In the genomic region with DNA sequence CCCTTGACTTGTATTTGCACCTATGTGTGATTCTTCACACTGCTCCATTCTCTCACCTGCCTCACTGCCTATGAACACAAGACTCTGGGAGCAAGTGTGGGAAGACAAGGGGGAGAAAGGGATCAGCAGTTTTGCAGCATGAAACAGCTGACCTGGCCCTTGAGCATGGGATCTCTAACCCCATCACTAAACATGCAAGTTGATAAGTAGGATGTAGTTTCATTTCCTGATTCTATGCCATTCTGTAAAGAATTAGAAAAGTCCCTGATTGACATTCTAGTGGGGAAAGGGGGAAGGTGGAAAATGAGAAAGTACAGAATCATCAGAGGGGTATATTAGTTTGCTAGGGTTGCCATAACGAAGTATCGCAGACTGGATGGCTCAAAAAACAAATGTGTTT, we compare ENCODE assay signal across 18 cellular contexts. TPM values are rescaled to one million over a fixed set of nuclear protein-coding genes. Genes with fewer than 3 reads are reported as not detected.
DNase-seq lines count a peak whose midpoint lies in the region; ATAC-seq and TF ChIP-seq lines count a peak whose summit lies in the region.
"Had no signal": no experiment of that assay in that cellular context is flagged by ENCODE, and none has a peak within 500 bp of the region (broad histone marks: within the 10 kb centered on the region; RNA-seq: fewer than 3 reads in every experiment).

No MANE protein-coding gene starts in this region.

- H3K79me1 ChIP-seq in IMR-90 (ENCODE audit: low read depth in 1 of 2, low read length in 2 of 2) (no peaks in the 10 kb centered on the region), mesendoderm (ENCODE audit: low read length) (no peaks in the 10 kb centered on the region)

- peak overlapping the region; percentile 31 for H4K91ac ChIP-seq in IMR-90 (ENCODE audit: insufficient read depth, low read depth, low read length)

- no peak overlapping the region for H3K4me2 ChIP-seq in IMR-90 (ENCODE audit: low read depth, low read length)
- H3K4me2 ChIP-seq in OCI-LY3 (ENCODE audit: low read length) = peak overlapping the region; percentile 64
- H3K4me2 ChIP-seq in mesendoderm (ENCODE audit: low read length) = no peak overlapping the region

- no peaks in the 10 kb centered on the region for H3K36me3 Mint-ChIP-seq in activated CD8-positive, alpha-beta T cell treated with anti-CD3 and anti-CD28 coated beads, Interleukin-2, amount 10 ng/mL, durations not matched to agents 7 days and 5 days (ENCODE audit: low read depth)
- H3K36me3 Mint-ChIP-seq: CD4-positive, CD25-positive, alpha-beta regulatory T cell had no signal

- no peaks in the 10 kb centered on the region for H3K9me3 Mint-ChIP-seq in activated CD8-positive, alpha-beta T cell treated with anti-CD3 and anti-CD28 coated beads, Interleukin-2, amount 10 ng/mL, durations not matched to agents 7 days and 5 days (ENCODE audit: insufficient read depth)

- POLR2A ChIA-PET in IMR-90 (lab: Charles Lee; ENCODE audit: unreplicated experiment) = no interaction called here
- POLR2A ChIA-PET in activated CD8-positive, alpha-beta T cell treated with anti-CD3 and anti-CD28 coated beads, Interleukin-2, amount 10 ng/mL, durations not matched to agents 7 days and 5 days (lab: Charles Lee) = no interaction called here

- no peaks in the 10 kb centered on the region for H3K27me3 ChIP-seq in IMR-90 (ENCODE audit: control insufficient read depth, insufficient read depth, low read length)
- H3K27me3 ChIP-seq in OCI-LY3 (ENCODE audit: low read depth, low read length) = no peaks in the 10 kb centered on the region
- H3K27me3 ChIP-seq in mesendoderm (ENCODE audit: insufficient read depth, low read length, poor library complexity) = no peaks in the 10 kb centered on the region
- H3K27me3 ChIP-seq: BE2C had no signal

- in situ Hi-C loops in IMR-90 (cut with MboI; ENCODE audit: low sequenced_read_pairs) = no loop called here

- TF ChIP-seq POLR2A in IMR-90 (IDR thresholded peaks at IDR 0.05; ENCODE audit: low read depth, low read length) = no peak

- H3K4me3 Mint-ChIP-seq in activated CD8-positive, alpha-beta T cell treated with anti-CD3 and anti-CD28 coated beads, Interleukin-2, amount 10 ng/mL, durations not matched to agents 7 days and 5 days = no peak overlapping the region
- H3K4me3 Mint-ChIP-seq: CD4-positive, CD25-positive, alpha-beta regulatory T cell; IgD-negative memory B cell had no signal

- no TSS peak for BruUV-seq in IMR-90 (replicated peaks; lab: Mats Ljungman, UMichigan)

- no peaks in the 10 kb centered on the region for H3K4me1 Mint-ChIP-seq in activated CD8-positive, alpha-beta T cell treated with anti-CD3 and anti-CD28 coated beads, Interleukin-2, amount 10 ng/mL, durations not matched to agents 7 days and 5 days (ENCODE audit: low read depth)
- H3K4me1 Mint-ChIP-seq: CD4-positive, CD25-positive, alpha-beta regulatory T cell had no signal

- H4K20me1 ChIP-seq in IMR-90 (ENCODE audit: insufficient read depth, low read length) (no peaks in the 10 kb centered on the region), OCI-LY3 (ENCODE audit: insufficient read depth, low read length) (no peaks in the 10 kb centered on the region)

- no peak overlapping the region for H2AK9ac ChIP-seq in IMR-90 (replicated peaks; ENCODE audit: low read depth, low read length, poor library complexity)

- H3K27me3 Mint-ChIP-seq in activated CD8-positive, alpha-beta T cell treated with anti-CD3 and anti-CD28 coated beads, Interleukin-2, amount 10 ng/mL, durations not matched to agents 7 days and 5 days (ENCODE audit: low read depth) = no peaks in the 10 kb centered on the region
- H3K27me3 Mint-ChIP-seq: CD4-positive, CD25-positive, alpha-beta regulatory T cell had no signal

- peak overlapping the region; percentile 51; the same call in 1 of the 2 replicates for H2BK120ac ChIP-seq in IMR-90 (ENCODE audit: low read depth, low read length)
- no peak overlapping the region for H2BK120ac ChIP-seq in mesendoderm (ENCODE audit: low read depth, low read length)

- 0 out of 2 replicates have a peak, but pooled peaks cover 4% of the 10 kb centered on the region for H3K79me2 ChIP-seq in OCI-LY3 (ENCODE audit: low read length)
- no peaks in the 10 kb centered on the region for H3K79me2 ChIP-seq in mesendoderm (ENCODE audit: control insufficient read depth, insufficient read depth, low read length)

- no peak overlapping the region for H3K27ac Mint-ChIP-seq in activated CD8-positive, alpha-beta T cell treated with anti-CD3 and anti-CD28 coated beads, Interleukin-2, amount 10 ng/mL, durations not matched to agents 7 days and 5 days
- H3K27ac Mint-ChIP-seq: CD4-positive, CD25-positive, alpha-beta regulatory T cell; IgD-negative memory B cell had no signal

- peak overlapping the region; percentile 13; the same call in 1 of the 2 replicates for H2BK20ac ChIP-seq in IMR-90 (ENCODE audit: low read depth, low read length)

- H3K56ac ChIP-seq in IMR-90 (ENCODE audit: extremely low read depth, insufficient read depth, low read length) = no peak overlapping the region
- peak overlapping the region; percentile 72 for H3K56ac ChIP-seq in mesendoderm (ENCODE audit: low read length)

- WGBS in IMR-90 (ENCODE audit: extremely low coverage in 2 of 2, insufficient read length in 1 of 2), 2 experiments = 100% methylated on average over 1 of the region's 2 CpGs; no CpG with 5 or more reads in 1 of the 2 experiments
- WGBS in mesendoderm (ENCODE audit: extremely low coverage, insufficient coverage, low lambda C conversion rate) = no CpG with 5 or more reads among the region's 2 CpGs

- H4K5ac ChIP-seq in IMR-90 (ENCODE audit: low read depth, low read length) (no peak overlapping the region), mesendoderm (ENCODE audit: low read length) (no peak overlapping the region)

- CTCF ChIA-PET in IMR-90 (lab: Yijun Ruan, JAX) = no interaction called here
- CTCF ChIA-PET in activated CD8-positive, alpha-beta T cell treated with anti-CD3 and anti-CD28 coated beads, Interleukin-2, amount 10 ng/mL, durations not matched to agents 7 days and 5 days (lab: Charles Lee) = no interaction called here

- no peak overlapping the region for H3K23ac ChIP-seq in IMR-90 (ENCODE audit: low read depth, low read length)
- no peak overlapping the region for H3K23ac ChIP-seq in mesendoderm (ENCODE audit: low read length)

- no peak for TF ChIP-seq RAD21 in IMR-90 (IDR thresholded peaks at IDR 0.05; ENCODE audit: low read length)

- H3K14ac ChIP-seq in IMR-90 (replicated peaks; ENCODE audit: low read depth, low read length) = peak overlapping the region; percentile 47

- no peak overlapping the region for H3K18ac ChIP-seq in IMR-90 (ENCODE audit: low read depth, low read length)
- peak overlapping the region; percentile 4 for H3K18ac ChIP-seq in mesendoderm (ENCODE audit: low read length)

- H3K9me3 ChIP-seq in IMR-90 (ENCODE audit: control insufficient read depth, insufficient read depth, low read length) (no peaks in the 10 kb centered on the region), OCI-LY3 (ENCODE audit: insufficient read depth, low read length) (no peaks in the 10 kb centered on the region)
- H3K9me3 ChIP-seq: BE2C, Caco-2 had no signal

- no peak for DNase-seq in IMR-90
- DNase-seq in mesendoderm = no peak
- DNase-seq in activated CD8-positive, alpha-beta T cell treated with anti-CD3 and anti-CD28 coated beads, Interleukin-2, amount 10 ng/mL, durations not matched to agents 7 days and 5 days = no peak
- DNase-seq: ACHN; BE2C; C1 segment of cervical spinal cord; Caco-2; CD4-positive, CD25-positive, alpha-beta regulatory T cell; DMS153; DMS79; GDM1; GOT3; H7; KBM-7 had no signal

- TF ChIP-seq CTCF in IMR-90 (conservative IDR thresholded peaks at IDR 0.05; ENCODE audit: low read depth, low read length) = no peak
- TF ChIP-seq CTCF in OCI-LY3 (IDR thresholded peaks at IDR 0.05; ENCODE audit: low read depth, low read length) = no peak

- H2AFZ ChIP-seq in IMR-90 (replicated peaks; ENCODE audit: low read length, poor library complexity) (no peak overlapping the region), OCI-LY3 (ENCODE audit: low read depth, low read length) (no peak overlapping the region)

- H4K8ac ChIP-seq in IMR-90 (ENCODE audit: low read depth in 2 of 2, low read length in 2 of 2) (no peak overlapping the region), mesendoderm (ENCODE audit: low read depth, low read length) (no peak overlapping the region)

- H3K4ac ChIP-seq in IMR-90 (ENCODE audit: low read depth, low read length) = peak overlapping the region; percentile 46; the same call in 1 of the 2 replicates
- H3K4ac ChIP-seq in mesendoderm (ENCODE audit: low read depth, low read length) = no peak overlapping the region

- H2AK5ac ChIP-seq in IMR-90 (ENCODE audit: low read depth, low read length) (peak overlapping the region; percentile 50; the same call in 1 of the 2 replicates), mesendoderm (ENCODE audit: low read length) (peak overlapping the region; percentile 93)

- H3K36me3 ChIP-seq in IMR-90 (ENCODE audit: control insufficient read depth, insufficient read depth, low read length) (no peaks in the 10 kb centered on the region), OCI-LY3 (replicated peaks; ENCODE audit: low read depth, low read length) (no peaks in the 10 kb centered on the region), mesendoderm (ENCODE audit: control insufficient read depth, insufficient read depth, low read length) (no peaks in the 10 kb centered on the region)
- H3K36me3 ChIP-seq: BE2C had no signal

- no peak overlapping the region for H3K4me3 ChIP-seq in IMR-90 (ENCODE audit: insufficient read depth, low read depth, low read length)
- peak overlapping the region; percentile 26; the same call in 1 of the 2 replicates for H3K4me3 ChIP-seq in OCI-LY3 (ENCODE audit: low read length)
- no peak overlapping the region for H3K4me3 ChIP-seq in mesendoderm (ENCODE audit: low read length)

- ATAC-seq in IMR-90 (ENCODE audit: low read depth) = no peak
- no peak for ATAC-seq in activated CD8-positive, alpha-beta T cell treated with anti-CD3 and anti-CD28 coated beads, Interleukin-2, amount 10 ng/mL, durations not matched to agents 7 days and 5 days
- no peak for ATAC-seq in GM21360 (IDR thresholded peaks at IDR 0.05; ENCODE audit: unreplicated experiment)
- ATAC-seq in GM18861 (IDR thresholded peaks at IDR 0.05; ENCODE audit: unreplicated experiment) = no peak

- H3K9me1 ChIP-seq in IMR-90 (ENCODE audit: insufficient read depth, low read length) = peaks cover 3% of the 10 kb centered on the region; the same call in 1 of the 2 replicates

- dilution Hi-C loops in IMR-90 (cut with HindIII; ENCODE audit: low sequenced_read_pairs, unreplicated experiment) = no loop called here

- H3K4me1 ChIP-seq in IMR-90 (ENCODE audit: control insufficient read depth, insufficient read depth, low read length) (peaks cover 7% of the 10 kb centered on the region), OCI-LY3 (ENCODE audit: low read length) (peaks cover 70% of the 10 kb centered on the region), mesendoderm (ENCODE audit: control insufficient read depth, low read depth, low read length) (peaks cover 7% of the 10 kb centered on the region)
- H3K4me1 ChIP-seq: BE2C, Caco-2 had no signal

- H2BK5ac ChIP-seq in IMR-90 (ENCODE audit: low read depth, low read length, poor library complexity, severe bottlenecking) = no peak overlapping the region
- peak overlapping the region; percentile 26 for H2BK5ac ChIP-seq in mesendoderm (ENCODE audit: low read length)

- H2BK15ac ChIP-seq in IMR-90 (ENCODE audit: low read depth, low read length) = no peak overlapping the region
- H2BK15ac ChIP-seq in mesendoderm (replicated peaks; ENCODE audit: low read depth) = no peak overlapping the region

- intact Hi-C loops in IMR-90 (cut with micrococcal nuclease) = no loop called here

- H3K9ac ChIP-seq in IMR-90 (ENCODE audit: low read depth, low read length) (no peak overlapping the region), OCI-LY3 (ENCODE audit: low read length) (peak overlapping the region; percentile 71), mesendoderm (ENCODE audit: low read length) (no peak overlapping the region)

- H3K27ac ChIP-seq in IMR-90 (ENCODE audit: insufficient read depth, low read length) (no peak overlapping the region), OCI-LY3 (ENCODE audit: low read length) (peak overlapping the region; percentile 98), mesendoderm (ENCODE audit: low read depth, low read length) (no peak overlapping the region)

RNA-seq across cellular contexts. Expression of gene MYOCD, which starts 25.3 kb away (rescaled TPM):
- 19.7 and 20.1 TPM in 2 replicates for total RNA-seq in IMR-90 (2012; rRNA removed)
- 10.6 and 12.4 TPM in 2 replicates for polyA plus RNA-seq in IMR-90 (2012; rRNA removed)
- 5.4 TPM in 2 replicates for polyA plus RNA-seq in IMR-90 (2012; cell fraction: cytosol; rRNA removed)
- 8.7 and 10.9 TPM in 2 replicates for polyA plus RNA-seq in IMR-90 (2012; cell fraction: nucleus; rRNA removed; ENCODE audit: low replicate concordance)
- polyA plus RNA-seq in mesendoderm (2013, experiment 1 of 2) = 1.9 TPM
- polyA plus RNA-seq in mesendoderm (2013, experiment 2 of 2) = 1.8 TPM
- total RNA-seq in activated CD8-positive, alpha-beta T cell treated with anti-CD3 and anti-CD28 coated beads, Interleukin-2, amount 10 ng/mL, durations not matched to agents 7 days and 5 days = not detected
- total RNA-seq: CD4-positive, CD25-positive, alpha-beta regulatory T cell had no signal
- polyA plus RNA-seq: CD4-positive, CD25-positive, alpha-beta regulatory T cell; IgD-negative memory B cell had no signal

Comparison
In these comparisons a context has a peak if more than half of its experiments do, and no peak if none do; other contexts are left out.
1. RNA of gene MYOCD, which starts 25.3 kb away (total RNA-seq): 19.7 to 20.1 TPM in IMR-90; not detected in activated CD8-positive, alpha-beta T cell treated with anti-CD3 and anti-CD28 coated beads, Interleukin-2, amount 10 ng/mL, durations not matched to agents 7 days and 5 days; every median in the first group is over 10 times any median in the second.